In genomic region chr1:28813931-28814465, GRCh38 we compare ENCODE assay signal across 2 cellular contexts.
TF ChIP-seq lines count a peak whose summit lies in the region.

No MANE protein-coding gene starts in this region.

TF ChIP-seq in HepG2, 621 proteins besides CTCF, POLR2A, EP300 and RAD21:
- TF ChIP-seq ATF7 (IDR thresholded peaks at IDR 0.05) (peak; percentile 90), ATF7 (CRISPR knock-in tag; IDR thresholded peaks at IDR 0.05) (no peak), MATR3 (CRISPR knock-in tag; IDR thresholded peaks at IDR 0.05) (no peak)

TF ChIP-seq in H1, 55 proteins besides CTCF, POLR2A, EP300 and RAD21:
- TF ChIP-seq CHD2 (IDR thresholded peaks at IDR 0.05; ENCODE audit: low read length), result no peak
- no peak for TF ChIP-seq JUN (IDR thresholded peaks at IDR 0.05; ENCODE audit: low read depth, low read length)
- TF ChIP-seq NRF1 (IDR thresholded peaks at IDR 0.05; ENCODE audit: low read depth, low read length), result no peak
- no peak for TF ChIP-seq POLR2AphosphoS5 (IDR thresholded peaks at IDR 0.05; ENCODE audit: low read depth, low read length)
- TF ChIP-seq ATF3 (IDR thresholded peaks at IDR 0.05; ENCODE audit: insufficient read depth, low read depth, low read length), result no peak
- TF ChIP-seq HDAC6 (IDR thresholded peaks at IDR 0.05; ENCODE audit: low read depth, low read length), result no peak
- no peak for TF ChIP-seq HDAC2 (IDR thresholded peaks at IDR 0.05; ENCODE audit: borderline replicate concordance in 1 of 2, low read depth in 2 of 2, low read length in 2 of 2)
- TF ChIP-seq CBX8 (IDR thresholded peaks at IDR 0.05; ENCODE audit: borderline replicate concordance, low read depth, low read length), result no peak
- no peak for TF ChIP-seq TBP (IDR thresholded peaks at IDR 0.05; ENCODE audit: low read depth, low read length)
- no peak for TF ChIP-seq EGR1 (IDR thresholded peaks at IDR 0.05; ENCODE audit: borderline replicate concordance, low read depth, low read length)
- no peak for TF ChIP-seq CHD7 (IDR thresholded peaks at IDR 0.05; ENCODE audit: insufficient replicate concordance, low read length)
- TF ChIP-seq CTBP2 (IDR thresholded peaks at IDR 0.05; ENCODE audit: borderline replicate concordance, insufficient read depth, insufficient read length, low read length), result no peak
